10 cellular contexts compared by ENCODE assay signal in the genomic region with DNA sequence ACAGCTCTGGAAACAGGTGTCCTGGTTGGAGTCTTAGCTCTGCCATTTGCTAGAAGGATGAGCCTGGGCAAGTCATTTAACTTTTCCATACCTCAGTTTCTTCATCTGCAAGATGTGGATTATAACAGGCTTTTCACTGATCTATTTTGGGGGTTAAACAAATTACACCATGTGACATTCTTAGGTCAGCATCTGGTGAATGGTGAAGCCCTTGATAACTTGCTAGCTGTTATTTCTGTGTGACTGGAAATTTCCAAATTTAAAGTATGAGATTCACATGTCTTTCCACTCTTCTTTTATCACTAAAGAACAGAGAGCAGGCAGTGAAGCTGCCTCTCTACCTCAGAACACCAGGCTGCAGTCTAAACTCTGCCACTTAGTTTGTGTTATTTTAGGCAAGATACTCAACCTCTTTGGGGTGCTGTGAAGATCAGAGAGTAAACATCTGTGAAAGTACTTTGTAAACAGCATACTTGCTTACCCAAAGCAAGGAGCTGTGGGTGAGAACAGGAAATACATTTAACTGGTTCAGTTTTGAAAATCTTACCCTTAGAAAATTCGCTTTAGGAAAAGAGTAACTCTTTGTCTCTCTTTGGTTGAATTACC. TPM values are rescaled to one million over a fixed set of nuclear protein-coding genes. Genes with fewer than 3 reads are reported as not detected.
DNase-seq lines count a peak whose midpoint lies in the region; ATAC-seq, FAIRE-seq and TF ChIP-seq lines count a peak whose summit lies in the region.
"Had no signal": no experiment of that assay in that cellular context is flagged by ENCODE, and none has a peak within 500 bp of the region (broad histone marks: within the 10 kb centered on the region; RNA-seq: fewer than 3 reads in every experiment).

No MANE protein-coding gene starts in this region.

- no peak for DNase-seq in GM18507 (ENCODE audit: extremely low spot score, insufficient read length, low read depth)
- no peak for DNase-seq in mucosa of descending colon
- no peak for DNase-seq in NCI-H345 (lab: John Stamatoyannopoulos, UW)
- no peak for DNase-seq in DMS153 (lab: John Stamatoyannopoulos, UW)
- DNase-seq: EL, MG63, occipital lobe had no signal

- H3K36me3 ChIP-seq in mucosa of descending colon (ENCODE audit: low read depth) = no peaks in the 10 kb centered on the region
- H3K36me3 ChIP-seq: MG63 had no signal

- intact Hi-C loops in mucosa of descending colon (cut with DNase I, micrococcal nuclease) = no loop called here

- H3K4me1 ChIP-seq in mucosa of descending colon (ENCODE audit: low read depth) = no peaks in the 10 kb centered on the region

- ATAC-seq in GM21447 (IDR thresholded peaks at IDR 0.05; ENCODE audit: unreplicated experiment) = peak; percentile 56
- peak; percentile 62 for ATAC-seq in HG03469 (IDR thresholded peaks at IDR 0.05; ENCODE audit: unreplicated experiment)
- peak; percentile 62 for ATAC-seq in mucosa of descending colon
- ATAC-seq in HG02610 (IDR thresholded peaks at IDR 0.05; ENCODE audit: unreplicated experiment) = no peak

- no peak for TF ChIP-seq CTCF in mucosa of descending colon (IDR thresholded peaks at IDR 0.05)

- no peak overlapping the region for H3K4me3 ChIP-seq in mucosa of descending colon
- H3K4me3 ChIP-seq: MG63 had no signal

- H3K9me3 ChIP-seq in mucosa of descending colon = no peaks in the 10 kb centered on the region
- H3K9me3 ChIP-seq: MG63 had no signal

- FAIRE-seq in GM18507 (lab: Jason Lieb, UNC) = peak; percentile 80

RNA-seq across cellular contexts. Expression of a gene that starts 15.5 kb away (rescaled TPM):
- 1 to 10 TPM; 3.8 to 6.7 (median 6.0) TPM for total RNA-seq in mucosa of descending colon
